ENCODE assay signal across 22 cellular contexts in the genomic region with DNA sequence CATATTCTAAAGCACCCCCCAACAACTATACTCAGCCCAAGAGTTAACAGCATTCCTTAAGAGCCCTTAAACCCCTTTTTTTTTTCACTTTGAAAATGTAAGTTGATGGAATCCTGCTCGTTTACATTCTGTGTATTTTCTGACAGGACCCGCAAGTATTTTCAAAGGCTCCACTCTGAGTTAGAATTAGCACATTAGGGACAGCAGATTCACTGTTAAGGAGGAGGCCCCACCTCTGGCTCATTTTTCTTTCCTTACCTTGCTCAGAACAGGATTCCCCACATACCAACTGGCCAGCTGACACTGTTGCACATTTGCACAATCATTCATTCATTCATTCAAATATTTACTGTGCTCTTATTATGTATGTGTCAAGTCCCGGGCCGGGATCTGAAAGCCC.
"Had no signal": no experiment of that assay in that cellular context is flagged by ENCODE, and none has a peak within 500 bp of the region (broad histone marks: within the 10 kb centered on the region; RNA-seq: fewer than 3 reads in every experiment).

No MANE protein-coding gene starts in this region.

- ATAC-seq: body of pancreas, gastrocnemius medialis, natural killer cell, pancreas, psoas muscle had no signal

- H3K4me3 ChIP-seq: body of pancreas, esophagus muscularis mucosa, gastrocnemius medialis, pancreas, psoas muscle, right atrium auricular region, spleen, testis, upper lobe of left lung had no signal

- H3K4me1 Mint-ChIP-seq: activated naive CD4-positive, alpha-beta T cell treated with anti-CD3 and anti-CD28 coated beads, Interleukin-2, amount 50 U/mL, for 24 hours; natural killer cell had no signal

- H3K9me3 ChIP-seq: body of pancreas, esophagus muscularis mucosa, gastrocnemius medialis, pancreas, psoas muscle, right atrium auricular region, spleen, testis, upper lobe of left lung had no signal

- H3K27me3 ChIP-seq: body of pancreas, esophagus muscularis mucosa, gastrocnemius medialis, pancreas, right atrium auricular region, spleen, testis, upper lobe of left lung had no signal

- H3K9me3 Mint-ChIP-seq: activated naive CD4-positive, alpha-beta T cell treated with anti-CD3 and anti-CD28 coated beads, Interleukin-2, amount 50 U/mL, for 24 hours; natural killer cell had no signal

- H3K27ac ChIP-seq: body of pancreas, esophagus muscularis mucosa, gastrocnemius medialis, pancreas, psoas muscle, right atrium auricular region, spleen, upper lobe of left lung had no signal

- H3K27ac Mint-ChIP-seq: activated naive CD4-positive, alpha-beta T cell treated with anti-CD3 and anti-CD28 coated beads, Interleukin-2, amount 50 U/mL, for 24 hours; natural killer cell had no signal

- H3K36me3 Mint-ChIP-seq: activated naive CD4-positive, alpha-beta T cell treated with anti-CD3 and anti-CD28 coated beads, Interleukin-2, amount 50 U/mL, for 24 hours; natural killer cell had no signal

- DNase-seq: activated gamma-delta T cell treated with Interleukin-2 at 50 U/mL for 16 hours; activated T-cell treated with anti-CD3 and anti-CD28 coated beads, Interleukin-2, amount 50 U/mL, for 1 hour; anterior cingulate cortex; body of pancreas; dermis blood vessel endothelial cell; effector CD8-positive, alpha-beta T cell; gastrocnemius medialis; hypothalamus; kidney; midbrain; natural killer cell; pancreas; psoas muscle; spleen; stimulated activated CD4-positive, alpha-beta T cell treated with anti-CD3 and anti-CD28 coated beads, Interleukin-4, amount 100 ng/mL, for 1 hour; stimulated activated naive CD4-positive, alpha-beta T cell; T-helper 9 cell; testis; upper lobe of left lung had no signal

- H3K4me1 ChIP-seq: body of pancreas, esophagus muscularis mucosa, gastrocnemius medialis, pancreas, psoas muscle, right atrium auricular region, spleen, testis, upper lobe of left lung had no signal

- H3K4me3 Mint-ChIP-seq: activated naive CD4-positive, alpha-beta T cell treated with anti-CD3 and anti-CD28 coated beads, Interleukin-2, amount 50 U/mL, for 24 hours; natural killer cell had no signal

- FAIRE-seq: kidney, pancreas had no signal

- H3K36me3 ChIP-seq: esophagus muscularis mucosa, gastrocnemius medialis, pancreas, right atrium auricular region, spleen, upper lobe of left lung had no signal
